Comparison of ENCODE assay signal across 1 cellular context in the genomic region with DNA sequence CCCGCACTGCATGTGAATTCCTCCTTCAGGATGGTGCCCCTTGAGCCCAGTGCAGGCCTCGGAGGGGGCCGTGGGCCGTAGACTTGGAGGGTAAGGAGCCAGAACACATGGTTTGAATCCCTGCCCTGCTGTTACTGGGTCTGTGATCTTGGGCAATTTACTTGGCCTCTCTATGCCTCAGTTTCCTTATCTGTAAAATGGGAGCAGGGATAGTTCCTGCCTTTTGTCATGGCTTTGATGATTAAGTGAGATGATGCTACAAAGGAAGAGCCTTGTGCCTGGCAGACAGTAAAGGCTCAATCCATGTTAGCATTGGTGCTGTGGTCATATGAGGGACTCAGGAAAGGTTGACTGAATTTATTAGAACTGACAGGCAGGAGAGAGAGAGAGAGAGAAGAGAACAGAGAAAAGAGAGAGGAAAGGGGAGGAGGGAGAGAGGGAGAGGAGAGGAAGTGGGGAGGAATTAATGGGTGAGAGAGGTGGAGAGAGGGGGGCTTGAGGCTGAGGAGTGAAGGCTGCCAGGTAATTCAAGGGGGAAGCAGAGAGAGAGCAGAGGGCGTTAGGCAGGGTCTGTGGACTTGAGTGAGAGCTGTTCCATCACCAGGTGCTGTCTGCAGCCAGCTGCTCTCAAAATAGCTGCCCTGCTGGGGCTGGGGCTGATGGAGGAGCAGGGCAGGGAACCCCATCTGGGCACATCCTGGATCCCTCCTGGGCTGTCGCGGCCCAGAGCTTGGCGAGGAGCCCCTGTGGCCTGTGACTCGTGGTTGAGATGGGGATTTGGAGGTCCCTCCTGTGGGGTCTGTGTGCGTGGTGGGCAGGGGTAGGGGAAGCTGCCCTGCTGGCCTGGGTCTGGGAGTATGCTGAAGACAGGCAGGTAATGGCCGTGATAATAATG.
A peak's percentile ranks its signal among the peaks of the same experiment; 100 is the strongest.
TF ChIP-seq lines count a peak whose summit lies in the region.

No MANE protein-coding gene starts in this region.

TF ChIP-seq in H1, 55 proteins besides CTCF, POLR2A, EP300 and RAD21:
- TF ChIP-seq KDM4A (IDR thresholded peaks at IDR 0.05; ENCODE audit: low read depth, low read length, severe bottlenecking) (no peak), BACH1 (IDR thresholded peaks at IDR 0.05; ENCODE audit: low read length) (no peak), KDM1A (IDR thresholded peaks at IDR 0.05; ENCODE audit: borderline replicate concordance, low read length) (0 out of 2 replicates have a peak, but pooled peaks have one; percentile 43), GABPA (IDR thresholded peaks at IDR 0.05; ENCODE audit: borderline replicate concordance, insufficient read depth, low read length) (no peak), BRCA1 (IDR thresholded peaks at IDR 0.05; ENCODE audit: low read depth, low read length) (no peak)
- TF ChIP-seq, protein P1, sequence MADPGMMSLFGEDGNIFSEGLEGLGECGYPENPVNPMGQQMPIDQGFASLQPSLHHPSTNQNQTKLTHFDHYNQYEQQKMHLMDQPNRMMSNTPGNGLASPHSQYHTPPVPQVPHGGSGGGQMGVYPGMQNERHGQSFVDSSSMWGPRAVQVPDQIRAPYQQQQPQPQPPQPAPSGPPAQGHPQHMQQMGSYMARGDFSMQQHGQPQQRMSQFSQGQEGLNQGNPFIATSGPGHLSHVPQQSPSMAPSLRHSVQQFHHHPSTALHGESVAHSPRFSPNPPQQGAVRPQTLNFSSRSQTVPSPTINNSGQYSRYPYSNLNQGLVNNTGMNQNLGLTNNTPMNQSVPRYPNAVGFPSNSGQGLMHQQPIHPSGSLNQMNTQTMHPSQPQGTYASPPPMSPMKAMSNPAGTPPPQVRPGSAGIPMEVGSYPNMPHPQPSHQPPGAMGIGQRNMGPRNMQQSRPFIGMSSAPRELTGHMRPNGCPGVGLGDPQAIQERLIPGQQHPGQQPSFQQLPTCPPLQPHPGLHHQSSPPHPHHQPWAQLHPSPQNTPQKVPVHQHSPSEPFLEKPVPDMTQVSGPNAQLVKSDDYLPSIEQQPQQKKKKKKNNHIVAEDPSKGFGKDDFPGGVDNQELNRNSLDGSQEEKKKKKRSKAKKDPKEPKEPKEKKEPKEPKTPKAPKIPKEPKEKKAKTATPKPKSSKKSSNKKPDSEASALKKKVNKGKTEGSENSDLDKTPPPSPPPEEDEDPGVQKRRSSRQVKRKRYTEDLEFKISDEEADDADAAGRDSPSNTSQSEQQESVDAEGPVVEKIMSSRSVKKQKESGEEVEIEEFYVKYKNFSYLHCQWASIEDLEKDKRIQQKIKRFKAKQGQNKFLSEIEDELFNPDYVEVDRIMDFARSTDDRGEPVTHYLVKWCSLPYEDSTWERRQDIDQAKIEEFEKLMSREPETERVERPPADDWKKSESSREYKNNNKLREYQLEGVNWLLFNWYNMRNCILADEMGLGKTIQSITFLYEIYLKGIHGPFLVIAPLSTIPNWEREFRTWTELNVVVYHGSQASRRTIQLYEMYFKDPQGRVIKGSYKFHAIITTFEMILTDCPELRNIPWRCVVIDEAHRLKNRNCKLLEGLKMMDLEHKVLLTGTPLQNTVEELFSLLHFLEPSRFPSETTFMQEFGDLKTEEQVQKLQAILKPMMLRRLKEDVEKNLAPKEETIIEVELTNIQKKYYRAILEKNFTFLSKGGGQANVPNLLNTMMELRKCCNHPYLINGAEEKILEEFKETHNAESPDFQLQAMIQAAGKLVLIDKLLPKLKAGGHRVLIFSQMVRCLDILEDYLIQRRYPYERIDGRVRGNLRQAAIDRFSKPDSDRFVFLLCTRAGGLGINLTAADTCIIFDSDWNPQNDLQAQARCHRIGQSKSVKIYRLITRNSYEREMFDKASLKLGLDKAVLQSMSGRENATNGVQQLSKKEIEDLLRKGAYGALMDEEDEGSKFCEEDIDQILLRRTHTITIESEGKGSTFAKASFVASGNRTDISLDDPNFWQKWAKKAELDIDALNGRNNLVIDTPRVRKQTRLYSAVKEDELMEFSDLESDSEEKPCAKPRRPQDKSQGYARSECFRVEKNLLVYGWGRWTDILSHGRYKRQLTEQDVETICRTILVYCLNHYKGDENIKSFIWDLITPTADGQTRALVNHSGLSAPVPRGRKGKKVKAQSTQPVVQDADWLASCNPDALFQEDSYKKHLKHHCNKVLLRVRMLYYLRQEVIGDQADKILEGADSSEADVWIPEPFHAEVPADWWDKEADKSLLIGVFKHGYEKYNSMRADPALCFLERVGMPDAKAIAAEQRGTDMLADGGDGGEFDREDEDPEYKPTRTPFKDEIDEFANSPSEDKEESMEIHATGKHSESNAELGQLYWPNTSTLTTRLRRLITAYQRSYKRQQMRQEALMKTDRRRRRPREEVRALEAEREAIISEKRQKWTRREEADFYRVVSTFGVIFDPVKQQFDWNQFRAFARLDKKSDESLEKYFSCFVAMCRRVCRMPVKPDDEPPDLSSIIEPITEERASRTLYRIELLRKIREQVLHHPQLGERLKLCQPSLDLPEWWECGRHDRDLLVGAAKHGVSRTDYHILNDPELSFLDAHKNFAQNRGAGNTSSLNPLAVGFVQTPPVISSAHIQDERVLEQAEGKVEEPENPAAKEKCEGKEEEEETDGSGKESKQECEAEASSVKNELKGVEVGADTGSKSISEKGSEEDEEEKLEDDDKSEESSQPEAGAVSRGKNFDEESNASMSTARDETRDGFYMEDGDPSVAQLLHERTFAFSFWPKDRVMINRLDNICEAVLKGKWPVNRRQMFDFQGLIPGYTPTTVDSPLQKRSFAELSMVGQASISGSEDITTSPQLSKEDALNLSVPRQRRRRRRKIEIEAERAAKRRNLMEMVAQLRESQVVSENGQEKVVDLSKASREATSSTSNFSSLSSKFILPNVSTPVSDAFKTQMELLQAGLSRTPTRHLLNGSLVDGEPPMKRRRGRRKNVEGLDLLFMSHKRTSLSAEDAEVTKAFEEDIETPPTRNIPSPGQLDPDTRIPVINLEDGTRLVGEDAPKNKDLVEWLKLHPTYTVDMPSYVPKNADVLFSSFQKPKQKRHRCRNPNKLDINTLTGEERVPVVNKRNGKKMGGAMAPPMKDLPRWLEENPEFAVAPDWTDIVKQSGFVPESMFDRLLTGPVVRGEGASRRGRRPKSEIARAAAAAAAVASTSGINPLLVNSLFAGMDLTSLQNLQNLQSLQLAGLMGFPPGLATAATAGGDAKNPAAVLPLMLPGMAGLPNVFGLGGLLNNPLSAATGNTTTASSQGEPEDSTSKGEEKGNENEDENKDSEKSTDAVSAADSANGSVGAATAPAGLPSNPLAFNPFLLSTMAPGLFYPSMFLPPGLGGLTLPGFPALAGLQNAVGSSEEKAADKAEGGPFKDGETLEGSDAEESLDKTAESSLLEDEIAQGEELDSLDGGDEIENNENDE (IDR thresholded peaks at IDR 0.05; ENCODE audit: insufficient replicate concordance, low read length), result no peak
TF ChIP-seq in H1: peak in this region for 1.
